In the genomic region with DNA sequence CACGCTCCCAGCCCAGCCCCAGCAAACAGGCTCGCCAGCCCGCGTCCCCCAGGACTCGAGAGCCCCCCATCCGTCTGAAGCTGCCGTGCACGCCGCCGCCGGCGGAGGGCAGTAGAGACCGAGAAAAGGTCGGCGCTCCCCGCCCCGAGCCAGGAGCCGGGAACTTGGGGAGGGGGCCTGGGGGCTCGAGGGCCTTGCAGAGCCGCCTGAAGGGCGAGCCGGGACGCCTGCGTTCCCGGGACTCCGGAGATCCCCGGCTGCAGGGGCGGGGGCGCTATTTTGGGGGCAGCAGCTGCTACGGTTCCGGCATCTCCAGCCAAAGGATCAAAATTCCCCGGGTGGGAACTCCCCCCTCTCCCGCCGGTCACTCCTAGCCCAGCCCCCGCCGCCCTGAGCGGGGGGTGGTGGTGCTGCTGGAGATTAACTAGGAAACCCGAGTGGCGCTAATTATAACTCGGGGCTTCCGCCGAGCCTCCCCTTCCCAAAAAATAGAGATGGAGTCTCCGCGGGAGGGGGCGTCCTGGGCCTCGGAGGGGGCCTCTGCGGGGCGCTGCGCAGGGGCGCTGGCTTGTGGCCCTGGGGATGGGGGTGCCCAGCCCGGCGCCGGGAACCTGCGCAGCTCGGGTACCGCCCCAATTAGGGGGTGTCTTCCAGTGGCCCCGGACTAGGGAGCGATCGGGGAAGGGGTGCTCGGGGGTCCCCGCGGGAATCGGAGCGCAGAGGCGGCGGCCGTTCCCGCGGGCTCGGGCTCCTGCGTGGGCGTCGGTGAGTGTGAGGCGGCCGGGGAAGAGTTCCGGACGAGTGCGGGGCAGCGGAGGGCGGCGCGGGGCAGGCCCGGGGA, we compare ENCODE assay signal across 8 cellular contexts. TPM values are rescaled to one million over a fixed set of nuclear protein-coding genes. Genes with fewer than 3 reads are reported as not detected.
DNase-seq lines count a peak whose midpoint lies in the region; ATAC-seq and TF ChIP-seq lines count a peak whose summit lies in the region.

No MANE protein-coding gene starts in this region.

- no peak overlapping the region for H3K27ac Mint-ChIP-seq in effector memory CD8-positive, alpha-beta T cell

- H3K4me3 ChIP-seq in BJ (ENCODE audit: low read depth, low read length), result peak overlapping the region; percentile 37
- H3K4me3 ChIP-seq in HEK293 (ENCODE audit: low read depth, low read length), result peak overlapping the region; percentile 42
- H3K4me3 ChIP-seq in mucosa of descending colon, result no peak overlapping the region
- peak overlapping the region; percentile 11 to 46 (median 36) for H3K4me3 ChIP-seq in tibial nerve

- H3K9me3 Mint-ChIP-seq in effector memory CD8-positive, alpha-beta T cell, result no peaks in the 10 kb centered on the region

- H3K27ac ChIP-seq in HEK293 (ENCODE audit: extremely low read depth, low read depth, low read length) (no peak overlapping the region), tibial nerve (peak overlapping the region in 1 of 4 donors; percentile 26)

- H3K9me3 ChIP-seq in HEK293 (ENCODE audit: control insufficient read depth, insufficient read depth, low read depth, low read length) (no peaks in the 10 kb centered on the region), mucosa of descending colon (no peaks in the 10 kb centered on the region), tibial nerve (no peaks in the 10 kb centered on the region)

- POLR2A ChIA-PET in BJ (lab: Charles Lee) (interaction anchor here (0.6 kb wide), 1 partner anchor 232 kb away, joined by 3 read pairs; a partner anchor contains a TSS), HEK293 (lab: Yijun Ruan, JAX) (interaction anchor here (0.6 kb wide), 1 partner anchor 354 kb away, joined by 4 read pairs; no protein-coding TSS in a partner anchor)

- 0% methylated on average over 16 to 32 of the region's 83 CpGs for WGBS in tibial nerve, 2 donors

- H3K27me3 Mint-ChIP-seq in effector memory CD8-positive, alpha-beta T cell, result peaks cover 51 to 81% of the 10 kb centered on the region in 2 donors

- TF ChIP-seq CTCF in BJ (IDR thresholded peaks at IDR 0.05; ENCODE audit: insufficient read depth, low read depth, low read length) (peak; percentile 89), HEK293 (tag by site-specific recombination; IDR thresholded peaks at IDR 0.05) (peak; percentile 78), mucosa of descending colon (IDR thresholded peaks at IDR 0.05) (peak; percentile 69), tibial nerve (IDR thresholded peaks at IDR 0.05) (peak; percentile 72 to 92 (median 80))

- intact Hi-C loops in mucosa of descending colon (cut with DNase I, micrococcal nuclease), result loop anchor here (5.0 kb wide), 2 partner anchors 72 to 162 kb away; a partner anchor contains a TSS

- peak; percentile 9 for ATAC-seq in effector memory CD8-positive, alpha-beta T cell (replicated peaks)
- peak; percentile 2 for ATAC-seq in mucosa of descending colon
- no peak for ATAC-seq in GM21825 (IDR thresholded peaks at IDR 0.05; ENCODE audit: unreplicated experiment)
- ATAC-seq in HG03439 (IDR thresholded peaks at IDR 0.05; ENCODE audit: unreplicated experiment), result no peak

- H3K4me1 Mint-ChIP-seq in effector memory CD8-positive, alpha-beta T cell (ENCODE audit: low read depth in 2 of 2), result peaks cover 15 to 20% of the 10 kb centered on the region in 2 donors

- DNase-seq in BJ (ENCODE audit: low read depth) (no peak), mucosa of descending colon (peak; percentile 67 to 75 (median 68)), tibial nerve (ENCODE audit: low spot score in 2 of 2) (peak in 1 of 2 donors; percentile 39)
- DNase-seq in activated CD4-positive, alpha-beta T cell treated with anti-CD3 and anti-CD28 coated beads for 48 hours, result peak; percentile 68
- DNase-seq in effector memory CD8-positive, alpha-beta T cell, result peak; percentile 62 to 63 (median 62)

- no peaks in the 10 kb centered on the region for H3K36me3 ChIP-seq in BJ (ENCODE audit: control insufficient read depth, insufficient read depth, low read length)
- no peaks in the 10 kb centered on the region for H3K36me3 ChIP-seq in HEK293 (ENCODE audit: control insufficient read depth in 2 of 2, insufficient read depth in 1 of 2, low read length in 2 of 2)
- no peaks in the 10 kb centered on the region for H3K36me3 ChIP-seq in mucosa of descending colon (ENCODE audit: low read depth)
- H3K36me3 ChIP-seq in tibial nerve, result no peaks in the 10 kb centered on the region

- H3K4me3 Mint-ChIP-seq in effector memory CD8-positive, alpha-beta T cell, result peak overlapping the region; percentile 57 to 88

- no peaks in the 10 kb centered on the region; the same call in 1 of the 2 replicates for H3K4me1 ChIP-seq in HEK293 (ENCODE audit: control insufficient read depth, insufficient read depth, low read length)
- peaks cover 42% of the 10 kb centered on the region for H3K4me1 ChIP-seq in mucosa of descending colon (ENCODE audit: low read depth)
- peaks cover 0 to 46% (median 26%) of the 10 kb centered on the region in 4 donors for H3K4me1 ChIP-seq in tibial nerve

- CTCF ChIA-PET in BJ (lab: Yijun Ruan, JAX), result interaction anchor here (0.7 to 3.7 kb wide), 33 partner anchors 10 to 388 kb away, joined by 3 to 40 read pairs (median 5); a partner anchor contains a TSS
- CTCF ChIA-PET in HEK293 (lab: Yijun Ruan, JAX), result interaction anchor here (0.6 to 3.0 kb wide), 14 partner anchors 17 to 388 kb away, joined by 3 to 14 read pairs (median 4); no protein-coding TSS in a partner anchor

- H3K27me3 ChIP-seq in BJ (ENCODE audit: control insufficient read depth, insufficient read depth, low read length), result peaks cover 13% of the 10 kb centered on the region
- peaks cover 2 to 67% of the 10 kb centered on the region in 2 donors for H3K27me3 ChIP-seq in tibial nerve

- no peak for TF ChIP-seq POLR2A in tibial nerve (IDR thresholded peaks at IDR 0.05)

- TF ChIP-seq EP300 in tibial nerve (IDR thresholded peaks at IDR 0.05), result no peak

- peaks cover 18% of the 10 kb centered on the region for H3K36me3 Mint-ChIP-seq in effector memory CD8-positive, alpha-beta T cell (ENCODE audit: insufficient read depth)

TF ChIP-seq in HEK293, 187 proteins besides CTCF, POLR2A, EP300 and RAD21 (continues in another document):
- TF ChIP-seq, protein P1, sequence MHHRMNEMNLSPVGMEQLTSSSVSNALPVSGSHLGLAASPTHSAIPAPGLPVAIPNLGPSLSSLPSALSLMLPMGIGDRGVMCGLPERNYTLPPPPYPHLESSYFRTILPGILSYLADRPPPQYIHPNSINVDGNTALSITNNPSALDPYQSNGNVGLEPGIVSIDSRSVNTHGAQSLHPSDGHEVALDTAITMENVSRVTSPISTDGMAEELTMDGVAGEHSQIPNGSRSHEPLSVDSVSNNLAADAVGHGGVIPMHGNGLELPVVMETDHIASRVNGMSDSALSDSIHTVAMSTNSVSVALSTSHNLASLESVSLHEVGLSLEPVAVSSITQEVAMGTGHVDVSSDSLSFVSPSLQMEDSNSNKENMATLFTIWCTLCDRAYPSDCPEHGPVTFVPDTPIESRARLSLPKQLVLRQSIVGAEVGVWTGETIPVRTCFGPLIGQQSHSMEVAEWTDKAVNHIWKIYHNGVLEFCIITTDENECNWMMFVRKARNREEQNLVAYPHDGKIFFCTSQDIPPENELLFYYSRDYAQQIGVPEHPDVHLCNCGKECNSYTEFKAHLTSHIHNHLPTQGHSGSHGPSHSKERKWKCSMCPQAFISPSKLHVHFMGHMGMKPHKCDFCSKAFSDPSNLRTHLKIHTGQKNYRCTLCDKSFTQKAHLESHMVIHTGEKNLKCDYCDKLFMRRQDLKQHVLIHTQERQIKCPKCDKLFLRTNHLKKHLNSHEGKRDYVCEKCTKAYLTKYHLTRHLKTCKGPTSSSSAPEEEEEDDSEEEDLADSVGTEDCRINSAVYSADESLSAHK (tag by site-specific recombination; IDR thresholded peaks at IDR 0.05), result no peak
- TF ChIP-seq TRIM28 (IDR thresholded peaks at IDR 0.05; ENCODE audit: borderline replicate concordance, low read length) (no peak), ZFP41 (tag by site-specific recombination; IDR thresholded peaks at IDR 0.05; ENCODE audit: borderline replicate concordance) (no peak), KLF16 (tag by site-specific recombination; IDR thresholded peaks at IDR 0.05) (peak; percentile 7; the same call in 1 of the 2 replicates), ZNF623 (tag by site-specific recombination; IDR thresholded peaks at IDR 0.05) (no peak)
- TF ChIP-seq, protein P2, sequence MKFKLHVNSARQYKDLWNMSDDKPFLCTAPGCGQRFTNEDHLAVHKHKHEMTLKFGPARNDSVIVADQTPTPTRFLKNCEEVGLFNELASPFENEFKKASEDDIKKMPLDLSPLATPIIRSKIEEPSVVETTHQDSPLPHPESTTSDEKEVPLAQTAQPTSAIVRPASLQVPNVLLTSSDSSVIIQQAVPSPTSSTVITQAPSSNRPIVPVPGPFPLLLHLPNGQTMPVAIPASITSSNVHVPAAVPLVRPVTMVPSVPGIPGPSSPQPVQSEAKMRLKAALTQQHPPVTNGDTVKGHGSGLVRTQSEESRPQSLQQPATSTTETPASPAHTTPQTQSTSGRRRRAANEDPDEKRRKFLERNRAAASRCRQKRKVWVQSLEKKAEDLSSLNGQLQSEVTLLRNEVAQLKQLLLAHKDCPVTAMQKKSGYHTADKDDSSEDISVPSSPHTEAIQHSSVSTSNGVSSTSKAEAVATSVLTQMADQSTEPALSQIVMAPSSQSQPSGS (tag by site-specific recombination; IDR thresholded peaks at IDR 0.05; ENCODE audit: low read depth), result no peak

RNA-seq across cellular contexts. Expression of a gene that starts 0.6 kb away (rescaled TPM):
- 0.05 and 0.22 TPM in 2 replicates for polyA plus RNA-seq in BJ (2011; rRNA removed)
- polyA minus RNA-seq in BJ (2011; rRNA and poly(A)+ RNA removed), result 0.21 TPM in 1 of 2 replicates, not detected in the other
- total RNA-seq in mucosa of descending colon (10 to 100 TPM; 16.2 to 41.4 (median 20.9) TPM), tibial nerve (1 to 10 TPM in 1 of 4 donors, not detected in 3; 3.0 TPM)

RNA-seq across cellular contexts. Expression of a gene that starts 5.6 kb away (rescaled TPM):
- polyA plus RNA-seq in BJ (2011; rRNA removed), result 1.1 and 2.0 TPM in 2 replicates
- polyA minus RNA-seq in BJ (2011; rRNA and poly(A)+ RNA removed), result 1.0 and 1.6 TPM in 2 replicates
- total RNA-seq in mucosa of descending colon, result 1 to 10 TPM; 2.1 to 3.4 (median 3.0) TPM
- 10 to 100 TPM in 1 of 4 donors, 1 to 10 TPM in 3; 2.8 to 13.3 (median 5.0) TPM for total RNA-seq in tibial nerve

RNA-seq across cellular contexts. Expression of a gene that starts 20.2 kb away (rescaled TPM):
- 37.4 and 47.1 TPM in 2 replicates for polyA plus RNA-seq in BJ (2011; rRNA removed)
- polyA minus RNA-seq in BJ (2011; rRNA and poly(A)+ RNA removed), result 32.1 and 34.4 TPM in 2 replicates
- total RNA-seq in mucosa of descending colon (100 to 1,000 TPM; 112 to 129 (median 120) TPM), tibial nerve (100 to 1,000 TPM in 1 of 4 donors, 10 to 100 TPM in 3; 72.6 to 124 (median 88.6) TPM)

RNA-seq across cellular contexts. Expression of a gene that starts 27.9 kb away (rescaled TPM):
- polyA plus RNA-seq in BJ (2011; rRNA removed), result 70.3 and 105 TPM in 2 replicates
- 31.9 and 48.3 TPM in 2 replicates for polyA minus RNA-seq in BJ (2011; rRNA and poly(A)+ RNA removed)
- total RNA-seq in mucosa of descending colon, result 10 to 100 TPM; 27.8 to 42.7 (median 30.0) TPM
- total RNA-seq in tibial nerve, result 100 to 1,000 TPM in 1 of 4 donors, 10 to 100 TPM in 3; 63.9 to 119 (median 80.8) TPM

RNA-seq across cellular contexts. Expression of a gene that starts 42.6 kb away (rescaled TPM):
- polyA plus RNA-seq in BJ (2011; rRNA removed), result 14.2 and 23.1 TPM in 2 replicates
- polyA minus RNA-seq in BJ (2011; rRNA and poly(A)+ RNA removed), result 11.1 and 14.5 TPM in 2 replicates
- total RNA-seq in mucosa of descending colon, result 10 to 100 TPM; 27.9 to 34.0 (median 33.5) TPM
- 10 to 100 TPM; 11.8 to 36.8 (median 32.1) TPM for total RNA-seq in tibial nerve

Comparison
In these comparisons a context has a peak if more than half of its experiments do, and no peak if none do; other contexts are left out.
1. ATAC-seq: peak in effector memory CD8-positive, alpha-beta T cell (single experiment) and mucosa of descending colon (single experiment); none in GM21825 (single experiment) and HG03439 (single experiment).
2. RNA of a gene that starts 0.6 kb away (total RNA-seq): 16.2 to 41.4 TPM in mucosa of descending colon; 3.0 TPM in tibial nerve; every median in the first group is over 4 times any median in the second.
3. Peak in every context shown above with its lines, with median percentiles within 50 percentile points of each other: CTCF ChIP-seq.